8 cellular contexts compared by ENCODE assay signal in genomic region chr2:60707750-60708371, GRCh38. TPM values are rescaled to one million over a fixed set of nuclear protein-coding genes. Genes with fewer than 3 reads are reported as not detected.
DNase-seq lines count a peak whose midpoint lies in the region; ATAC-seq and TF ChIP-seq lines count a peak whose summit lies in the region.

No MANE protein-coding gene starts in this region.

- POLR2A ChIA-PET in activated CD4-positive, alpha-beta T cell treated with anti-CD3 and anti-CD28 coated beads, Interleukin-2, amount 10 ng/mL, durations not matched to agents 7 days and 5 days (lab: Charles Lee): no interaction called here

- H3K27ac Mint-ChIP-seq in activated CD4-positive, alpha-beta T cell treated with anti-CD3 and anti-CD28 coated beads, Interleukin-2, amount 10 ng/mL, durations not matched to agents 7 days and 5 days: no peak overlapping the region
- peak overlapping the region; percentile 8 for H3K27ac Mint-ChIP-seq in T-helper 17 cell

- H3K27ac ChIP-seq in psoas muscle: no peak overlapping the region

- H3K4me1 Mint-ChIP-seq in activated CD4-positive, alpha-beta T cell treated with anti-CD3 and anti-CD28 coated beads, Interleukin-2, amount 10 ng/mL, durations not matched to agents 7 days and 5 days: no peaks in the 10 kb centered on the region
- peaks cover 12% of the 10 kb centered on the region for H3K4me1 Mint-ChIP-seq in T-helper 17 cell

- WGBS in psoas muscle, 3 donors: 44 to 49% (median 46%) methylated on average over 11 of the region's 11 CpGs

- H3K4me3 Mint-ChIP-seq in activated CD4-positive, alpha-beta T cell treated with anti-CD3 and anti-CD28 coated beads, Interleukin-2, amount 10 ng/mL, durations not matched to agents 7 days and 5 days: no peak overlapping the region
- H3K4me3 Mint-ChIP-seq in T-helper 17 cell: no peak overlapping the region

- H3K4me1 ChIP-seq in psoas muscle: no peaks in the 10 kb centered on the region

- peaks cover 5% of the 10 kb centered on the region for H3K27me3 Mint-ChIP-seq in activated CD4-positive, alpha-beta T cell treated with anti-CD3 and anti-CD28 coated beads, Interleukin-2, amount 10 ng/mL, durations not matched to agents 7 days and 5 days
- peaks cover 31% of the 10 kb centered on the region for H3K27me3 Mint-ChIP-seq in T-helper 17 cell

- H3K9me3 ChIP-seq in T-helper 17 cell (ENCODE audit: control insufficient read depth, low read length, poor library complexity, severe bottlenecking) (no peaks in the 10 kb centered on the region), psoas muscle (no peaks in the 10 kb centered on the region)

- H3K36me3 ChIP-seq in psoas muscle (ENCODE audit: insufficient read depth in 1 of 2, low read depth in 1 of 2): no peaks in the 10 kb centered on the region

- no peaks in the 10 kb centered on the region for H3K27me3 ChIP-seq in psoas muscle (ENCODE audit: insufficient read depth in 3 of 3, low read length in 2 of 3)

- intact Hi-C loops in psoas muscle (cut with DNase I): loop anchor here (2.0 kb wide), 1 partner anchor 291 kb away; no protein-coding TSS in a partner anchor

- H3K9me3 Mint-ChIP-seq in activated CD4-positive, alpha-beta T cell treated with anti-CD3 and anti-CD28 coated beads, Interleukin-2, amount 10 ng/mL, durations not matched to agents 7 days and 5 days: no peaks in the 10 kb centered on the region

- H3K4me3 ChIP-seq in foreskin fibroblast (ENCODE audit: low read depth in 1 of 2, low read length in 2 of 2) (no peak overlapping the region), psoas muscle (no peak overlapping the region)

- DNase-seq in activated CD4-positive, alpha-beta T cell treated with anti-CD3 and anti-CD28 coated beads, Interleukin-2, amount 10 ng/mL, durations not matched to agents 7 days and 5 days: peak; percentile 16
- no peak for DNase-seq in activated CD4-positive, alpha-beta T cell treated with anti-CD3 and anti-CD28 coated beads for 48 hours
- DNase-seq in LoVo (ENCODE audit: low spot score) (peak; percentile 37), T-helper 17 cell (no peak), foreskin fibroblast (peak; percentile 9 to 57), psoas muscle (no peak)

- TF ChIP-seq CTCF in foreskin fibroblast (IDR thresholded peaks at IDR 0.05; ENCODE audit: low read depth, low read length): peak; percentile 56
- peak; percentile 74 for TF ChIP-seq CTCF in psoas muscle (IDR thresholded peaks at IDR 0.05)

- CTCF ChIA-PET in activated CD4-positive, alpha-beta T cell treated with anti-CD3 and anti-CD28 coated beads, Interleukin-2, amount 10 ng/mL, durations not matched to agents 7 days and 5 days (lab: Charles Lee): interaction anchor here (0.6 to 1.6 kb wide), 3 partner anchors 291 to 453 kb away, joined by 3 to 4 read pairs (median 3); no protein-coding TSS in a partner anchor

- ATAC-seq in T-helper 17 cell (peak; percentile 68), psoas muscle (peak in 2 of 4 donors; percentile 43 to 47), GM19452 (IDR thresholded peaks at IDR 0.05; ENCODE audit: unreplicated experiment) (no peak), GM21515 (IDR thresholded peaks at IDR 0.05; ENCODE audit: unreplicated experiment) (no peak)

- no peaks in the 10 kb centered on the region for H3K36me3 Mint-ChIP-seq in activated CD4-positive, alpha-beta T cell treated with anti-CD3 and anti-CD28 coated beads, Interleukin-2, amount 10 ng/mL, durations not matched to agents 7 days and 5 days (ENCODE audit: low read depth)
- H3K36me3 Mint-ChIP-seq in T-helper 17 cell (ENCODE audit: low read depth): peaks cover 2% of the 10 kb centered on the region

RNA-seq across cellular contexts. Expression of gene PAPOLG, which starts 48.2 kb away (rescaled TPM):
- total RNA-seq in activated CD4-positive, alpha-beta T cell treated with anti-CD3 and anti-CD28 coated beads, Interleukin-2, amount 10 ng/mL, durations not matched to agents 7 days and 5 days: 10 to 100 TPM; 20.7 to 22.1 TPM
- total RNA-seq in T-helper 17 cell (10 to 100 TPM; 18.1 to 19.1 TPM), psoas muscle (1 to 10 TPM; 5.5 to 9.9 (median 8.0) TPM)
- 1 to 10 TPM; 3.1 to 6.1 (median 3.2) TPM for polyA plus RNA-seq in psoas muscle

Comparison
In these comparisons a context has a peak if more than half of its experiments do, and no peak if none do; other contexts are left out.
1. DNase-seq: peak in activated CD4-positive, alpha-beta T cell treated with anti-CD3 and anti-CD28 coated beads, Interleukin-2, amount 10 ng/mL, durations not matched to agents 7 days and 5 days (single experiment), LoVo (single experiment) and foreskin fibroblast (2 of 2); none in activated CD4-positive, alpha-beta T cell treated with anti-CD3 and anti-CD28 coated beads for 48 hours (single experiment), T-helper 17 cell (0 of 3) and psoas muscle (0 of 2).